Comparison of ENCODE assay signal across 20 cellular contexts in the genomic region with DNA sequence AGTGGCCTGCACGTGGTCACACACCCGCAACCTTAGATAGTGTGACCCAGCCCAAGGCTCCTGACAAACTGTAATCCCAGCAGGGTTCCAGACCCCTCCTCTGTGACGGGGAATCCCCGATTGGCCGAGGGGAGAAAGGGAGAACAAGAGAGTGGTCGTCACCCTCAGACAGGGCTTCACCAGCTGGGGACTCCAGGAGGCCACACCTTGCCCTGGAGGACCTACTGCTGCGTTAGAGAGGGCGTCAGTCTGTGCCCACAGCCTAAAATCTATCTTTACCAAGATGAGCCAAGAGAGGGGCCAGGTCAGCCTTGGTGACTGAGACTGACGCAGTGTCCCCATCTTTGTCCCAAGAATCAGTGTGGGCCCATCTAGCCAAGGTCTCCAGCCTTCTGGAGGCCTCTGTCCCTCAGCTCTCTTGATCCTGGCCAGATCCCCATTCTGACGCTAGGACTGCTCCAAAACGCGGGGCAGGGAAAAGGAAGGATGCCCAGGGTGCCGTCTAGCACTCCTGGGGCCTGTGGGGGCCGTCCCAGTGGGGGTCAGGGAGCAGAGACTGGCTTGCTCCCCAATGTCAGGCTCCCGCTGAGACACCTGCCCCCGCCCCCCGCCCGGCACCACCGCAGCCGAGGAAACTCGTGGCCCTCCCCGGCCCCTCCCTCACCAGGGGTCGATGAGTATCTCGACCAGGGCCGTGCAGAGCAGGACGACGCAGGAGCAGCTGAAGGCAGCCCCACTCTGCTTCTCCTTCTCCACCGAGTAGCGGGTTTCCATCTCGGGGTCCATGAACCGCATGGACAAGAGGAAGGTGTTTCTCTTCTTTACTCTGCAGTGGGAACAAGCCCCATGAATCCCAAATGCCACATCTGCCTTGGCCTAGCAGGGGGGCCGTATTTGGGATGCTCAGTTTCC. TPM values are rescaled to one million over a fixed set of nuclear protein-coding genes. Genes with fewer than 3 reads are reported as not detected.
DNase-seq lines count a peak whose midpoint lies in the region; ATAC-seq, FAIRE-seq and TF ChIP-seq lines count a peak whose summit lies in the region.
"Had no signal": no experiment of that assay in that cellular context is flagged by ENCODE, and none has a peak within 500 bp of the region (broad histone marks: within the 10 kb centered on the region; RNA-seq: fewer than 3 reads in every experiment).

No MANE protein-coding gene starts in this region.

- intact Hi-C loops in dorsolateral prefrontal cortex (cut with DNase I) = loop anchor here (2.0 to 10.0 kb wide), 6 partner anchors 43 to 361 kb away; a partner anchor contains a TSS

- H3K4me3 ChIP-seq in dorsolateral prefrontal cortex = no peak overlapping the region
- no peak overlapping the region for H3K4me3 ChIP-seq in small intestine (ENCODE audit: low read depth in 1 of 2, low read length in 2 of 2)
- H3K4me3 ChIP-seq: K562, MG63, PC-9 had no signal

- peaks cover 0 to 6% of the 10 kb centered on the region in 2 donors for H3K36me3 ChIP-seq in small intestine (ENCODE audit: control insufficient read depth in 2 of 2, insufficient read depth in 2 of 2, low read length in 2 of 2)
- H3K36me3 ChIP-seq: MG63 had no signal

- no peaks in the 10 kb centered on the region for H3K9me3 Mint-ChIP-seq in nephron progenitor cell
- H3K9me3 Mint-ChIP-seq: CD4-positive, alpha-beta memory T cell had no signal

- H3K4me1 ChIP-seq in small intestine (ENCODE audit: control insufficient read depth in 2 of 2, insufficient read depth in 1 of 2, low read depth in 1 of 2, low read length in 1 of 2) (no peaks in the 10 kb centered on the region), foreskin keratinocyte (no peaks in the 10 kb centered on the region)
- H3K4me1 ChIP-seq: Caco-2 had no signal

- peaks cover 3% of the 10 kb centered on the region for H3K27me3 Mint-ChIP-seq in nephron progenitor cell (ENCODE audit: low read depth, poor library complexity)
- H3K27me3 Mint-ChIP-seq: CD4-positive, alpha-beta memory T cell had no signal

- H3K36me3 Mint-ChIP-seq in nephron progenitor cell (ENCODE audit: low read depth) = peaks cover 32% of the 10 kb centered on the region

- DNase-seq in dorsolateral prefrontal cortex = peak in 1 of 10 donors; percentile 35
- no peak for DNase-seq in nephron progenitor cell
- no peak for DNase-seq in substantia nigra (lab: John Stamatoyannopoulos, UW)
- DNase-seq in small intestine = no peak
- no peak for DNase-seq in foreskin keratinocyte
- DNase-seq in hepatic stellate cell (ENCODE audit: low spot score) = no peak
- DNase-seq: Caco-2; CD4-positive, alpha-beta memory T cell; DND-41; MG63; NCI-H1048; NCI-H1930; NCI-H2227 treated with DMSO at 0.1 percent for 48 hours; NCI-H748 treated with DMSO at 0.1 percent for 48 hours; PC-9; RPMI8226; SHP77 had no signal

- H3K27me3 ChIP-seq in dorsolateral prefrontal cortex (no peaks in the 10 kb centered on the region), small intestine (ENCODE audit: control insufficient read depth in 2 of 2, insufficient read depth in 2 of 2, low read length in 2 of 2) (no peaks in the 10 kb centered on the region), foreskin keratinocyte (no peaks in the 10 kb centered on the region)
- H3K27me3 ChIP-seq: MG63 had no signal

- WGBS in small intestine, 3 donors = 93 to 96% (median 93%) methylated on average over 31 to 32 of the region's 32 CpGs

- TF ChIP-seq POLR2A in GM19193 (IDR thresholded peaks at IDR 0.05; ENCODE audit: extremely low read depth, insufficient read depth, insufficient read length) = peak; percentile 2

- TF ChIP-seq CTCF in dorsolateral prefrontal cortex (IDR thresholded peaks at IDR 0.05 in 54 of 56, conservative IDR thresholded peaks at IDR 0.05 in 2 of 56; ENCODE audit: low read depth in 1 of 56, partially characterized antibody in 56 of 56) (no peak), nephron progenitor cell (IDR thresholded peaks at IDR 0.05) (no peak), foreskin keratinocyte (conservative IDR thresholded peaks at IDR 0.05) (no peak)

- peak overlapping the region; percentile 98 for H3K27ac Mint-ChIP-seq in nephron progenitor cell

- FAIRE-seq in small intestine (lab: Jason Lieb, UNC) = no peak
- FAIRE-seq: GM12891, K562 had no signal

- no peaks in the 10 kb centered on the region for H3K9me3 ChIP-seq in small intestine (ENCODE audit: control insufficient read depth, low read depth)
- H3K9me3 ChIP-seq: Caco-2, MG63 had no signal

- H3K27ac ChIP-seq in dorsolateral prefrontal cortex (peak overlapping the region in 38 of 59 donors; percentile 10 to 95 (median 88)), substantia nigra (ENCODE audit: low read depth, low read length, poor library complexity, severe bottlenecking) (peak overlapping the region; percentile 86), small intestine (ENCODE audit: low read depth in 1 of 2, low read length in 1 of 2) (no peak overlapping the region), foreskin keratinocyte (no peak overlapping the region)
- H3K27ac ChIP-seq: PC-9 had no signal

- peaks cover 45% of the 10 kb centered on the region for H3K4me1 Mint-ChIP-seq in nephron progenitor cell
- H3K4me1 Mint-ChIP-seq: CD4-positive, alpha-beta memory T cell had no signal

- ATAC-seq in foreskin keratinocyte = no peak
- ATAC-seq: K562 had no signal

- no peak overlapping the region for H3K4me3 Mint-ChIP-seq in nephron progenitor cell
- H3K4me3 Mint-ChIP-seq: CD4-positive, alpha-beta memory T cell had no signal

RNA-seq across cellular contexts. Expression of a gene that starts 40.9 kb away (rescaled TPM):
- total RNA-seq in dorsolateral prefrontal cortex (10 to 100 TPM in 27 of 120 experiments, 1 to 10 TPM in 93; 4.9 to 17.9 (median 8.5) TPM), foreskin keratinocyte (29.8 and 31.2 TPM in 2 replicates)
- polyA plus RNA-seq in small intestine (1 to 10 TPM; 1.4 to 9.1 (median 2.7) TPM), foreskin keratinocyte (16.9 and 21.7 TPM in 2 replicates)

RNA-seq across cellular contexts. Expression of a gene that starts 40.9 kb away (rescaled TPM):
- total RNA-seq in dorsolateral prefrontal cortex = 10 to 100 TPM; 12.2 to 33.9 (median 21.9) TPM
- 10 to 100 TPM; 36.9 to 43.0 (median 42.9) TPM for polyA plus RNA-seq in small intestine
- 17.6 and 17.8 TPM in 2 replicates for total RNA-seq in foreskin keratinocyte
- 34.6 and 35.4 TPM in 2 replicates for polyA plus RNA-seq in foreskin keratinocyte

Comparison
In these comparisons a context has a peak if more than half of its experiments do, and no peak if none do; other contexts are left out.
1. H3K27ac ChIP-seq: peak in dorsolateral prefrontal cortex (38 of 59) and substantia nigra (single experiment); none in small intestine (0 of 2) and foreskin keratinocyte (single experiment).